Comparison of ENCODE assay signal across 11 cellular contexts in the genomic region with DNA sequence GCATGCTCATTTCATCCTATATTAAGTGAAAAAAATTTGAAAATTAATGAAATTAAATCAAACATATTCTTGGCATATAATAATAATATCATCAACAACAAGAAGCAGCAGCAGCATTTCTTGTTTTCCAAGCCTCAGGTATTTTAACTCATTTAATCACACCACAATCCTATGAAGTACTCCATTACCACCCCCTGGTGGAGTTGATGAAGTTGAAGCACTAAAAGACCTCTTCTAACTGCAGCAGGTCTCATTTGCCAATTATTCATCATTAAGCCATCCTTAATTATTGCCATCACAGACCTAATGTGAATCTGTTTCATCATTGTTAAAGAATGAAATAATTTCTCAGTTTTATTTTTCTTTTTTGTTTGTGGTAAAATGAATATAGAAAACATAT.
DNase-seq lines count a peak whose midpoint lies in the region; ATAC-seq and TF ChIP-seq lines count a peak whose summit lies in the region.
"Had no signal": no experiment of that assay in that cellular context is flagged by ENCODE, and none has a peak within 500 bp of the region (broad histone marks: within the 10 kb centered on the region; RNA-seq: fewer than 3 reads in every experiment).

No MANE protein-coding gene starts in this region.

- H3K4me1 ChIP-seq in Loucy (ENCODE audit: insufficient read depth, low read length, poor library complexity, severe bottlenecking) = no peaks in the 10 kb centered on the region

- H2AFZ ChIP-seq in Loucy (ENCODE audit: low read length) = no peak overlapping the region

- TF ChIP-seq CTCF in Loucy (conservative IDR thresholded peaks at IDR 0.05; ENCODE audit: low read length) (peak; percentile 20; the same call in 1 of the 2 replicates), choroid plexus epithelial cell (conservative IDR thresholded peaks at IDR 0.05; ENCODE audit: low read depth, low read length) (no peak)

- H3K27me3 ChIP-seq in Loucy (ENCODE audit: insufficient read depth, low read length, poor library complexity, severe bottlenecking) = no peaks in the 10 kb centered on the region

- H3K4me2 ChIP-seq in Loucy (ENCODE audit: low read depth, low read length, poor library complexity, severe bottlenecking) = no peak overlapping the region

- DNase-seq in NCI-H748 (lab: John Stamatoyannopoulos, UW; ENCODE audit: unreplicated experiment) (peak; percentile 37), NCI-H748 treated with DMSO at 0.1 percent for 48 hours (lab: John Stamatoyannopoulos, UW) (no peak), choroid plexus epithelial cell (ENCODE audit: low read depth) (peak; percentile 5), renal cortical epithelial cell (ENCODE audit: low read depth) (peak; percentile 53), SKM-1 treated with dmso at 0.1 percent for 144 hours (lab: John Stamatoyannopoulos, UW; ENCODE audit: unreplicated experiment) (no peak)
- DNase-seq: cortex of kidney, head of caudate nucleus had no signal

- H3K4me3 ChIP-seq in Loucy (ENCODE audit: low read length, poor library complexity, severe bottlenecking) (no peak overlapping the region), choroid plexus epithelial cell (ENCODE audit: low read depth, low read length) (no peak overlapping the region)

- H3K9me3 ChIP-seq in Loucy (ENCODE audit: insufficient read depth, low read depth, low read length) = no peaks in the 10 kb centered on the region

- no peaks in the 10 kb centered on the region for H3K79me2 ChIP-seq in Loucy (ENCODE audit: insufficient read depth, low read length)

- ATAC-seq in GM19452 (IDR thresholded peaks at IDR 0.05; ENCODE audit: unreplicated experiment) = no peak
- ATAC-seq in HG02884 (IDR thresholded peaks at IDR 0.05; ENCODE audit: unreplicated experiment) = no peak
- ATAC-seq: activated CD4-positive, CD25-positive, alpha-beta regulatory T cell treated with anti-CD3 and anti-CD28 coated beads, Interleukin-2, amount 50 U/mL, for 24 hours had no signal

- no peaks in the 10 kb centered on the region for H4K20me1 ChIP-seq in Loucy (ENCODE audit: insufficient read depth, low read length, poor library complexity, severe bottlenecking)

- no peaks in the 10 kb centered on the region for H3F3A ChIP-seq in Loucy (ENCODE audit: low read depth)

- H3K9ac ChIP-seq in Loucy (ENCODE audit: low read depth, low read length, poor library complexity, severe bottlenecking) = no peak overlapping the region

- H3K36me3 ChIP-seq in Loucy (ENCODE audit: insufficient read depth, low read length) = no peaks in the 10 kb centered on the region

- H3K9me2 ChIP-seq in Loucy (replicated peaks; ENCODE audit: low read depth, low read length) = no peaks in the 10 kb centered on the region

Comparison
In these comparisons a context has a peak if more than half of its experiments do, and no peak if none do; other contexts are left out.
1. DNase-seq: peak in NCI-H748 (single experiment), choroid plexus epithelial cell (single experiment) and renal cortical epithelial cell (single experiment); none in NCI-H748 treated with DMSO at 0.1 percent for 48 hours (single experiment) and SKM-1 treated with dmso at 0.1 percent for 144 hours (single experiment).